Comparison of ENCODE assay signal across 9 cellular contexts in genomic region chr6:51350308-51350904, GRCh38.
DNase-seq lines count a peak whose midpoint lies in the region; ATAC-seq, FAIRE-seq and TF ChIP-seq lines count a peak whose summit lies in the region.
"Had no signal": no experiment of that assay in that cellular context is flagged by ENCODE, and none has a peak within 500 bp of the region (broad histone marks: within the 10 kb centered on the region; RNA-seq: fewer than 3 reads in every experiment).

No MANE protein-coding gene starts in this region.

- CTCF ChIA-PET in HepG2 (lab: Yijun Ruan, JAX; ENCODE audit: low intra/inter-chr PET ratio, low total read pairs) = interaction anchor here (2.1 kb wide), 1 partner anchor 534 kb away, joined by 6 read pairs; no protein-coding TSS in a partner anchor

- DNase-seq in HepG2 (ENCODE audit: low spot score) (no peak), RKO (ENCODE audit: low spot score) (peak; percentile 34), frontal cortex (ENCODE audit: low spot score in 2 of 2) (peak in 1 of 2 donors; percentile 3), ureter (ENCODE audit: low spot score) (no peak), Right ventricle myocardium inferior (ENCODE audit: missing footprints) (no peak), COR-L47 (lab: John Stamatoyannopoulos, UW) (no peak)

- no peak overlapping the region for H2AFZ ChIP-seq in HepG2 (ENCODE audit: low read length)

- 81% methylated on average over 2 of the region's 2 CpGs for WGBS in liver
- 28% methylated on average over 2 of the region's 2 CpGs for WGBS in HepG2 (ENCODE audit: low lambda C conversion rate)

- H4K20me1 ChIP-seq in HepG2 (ENCODE audit: insufficient read depth, low read length) = no peaks in the 10 kb centered on the region

- H3K36me3 ChIP-seq in liver (ENCODE audit: control insufficient read depth in 4 of 4, insufficient read depth in 3 of 4, low read depth in 1 of 4, low read length in 3 of 4) = no peaks in the 10 kb centered on the region
- no peaks in the 10 kb centered on the region for H3K36me3 ChIP-seq in HepG2 (replicated peaks in 1 of 2; ENCODE audit: control insufficient read depth in 1 of 2, insufficient read depth in 2 of 2, low read length in 2 of 2)
- H3K36me3 ChIP-seq: cardiac muscle cell had no signal

- POLR2A ChIA-PET in HepG2 (lab: Yijun Ruan, JAX) = no interaction called here

- no peaks in the 10 kb centered on the region for H3K27me3 ChIP-seq in liver (ENCODE audit: control insufficient read depth in 4 of 4, insufficient read depth in 4 of 4, low read length in 3 of 4)
- H3K27me3 ChIP-seq in HepG2 (ENCODE audit: control insufficient read depth in 1 of 2, insufficient read depth in 2 of 2, low read length in 2 of 2) = no peaks in the 10 kb centered on the region
- H3K27me3 ChIP-seq: cardiac muscle cell had no signal

- H3K79me2 ChIP-seq in HepG2 (ENCODE audit: insufficient read depth, low read length) = no peaks in the 10 kb centered on the region

- H3K9me3 ChIP-seq in liver (ENCODE audit: control insufficient read depth in 4 of 4, low read length in 3 of 4) = peaks cover 0 to 5% (median 0%) of the 10 kb centered on the region in 4 donors
- no peaks in the 10 kb centered on the region for H3K9me3 ChIP-seq in HepG2 (ENCODE audit: low read length)

- TF ChIP-seq CTCF in liver (IDR thresholded peaks at IDR 0.05; ENCODE audit: low read depth, low read length, missing input control) = peak; percentile 62
- TF ChIP-seq CTCF in HepG2 (CRISPR knock-in tag; IDR thresholded peaks at IDR 0.05) = no peak

- no TSS peak for BruUV-seq in HepG2 (replicated peaks; lab: Mats Ljungman, UMichigan)

- TF ChIP-seq EP300 in HepG2 (IDR thresholded peaks at IDR 0.05; ENCODE audit: low read depth in 2 of 2, low read length in 2 of 2) = no peak
- no peak for TF ChIP-seq EP300 in HepG2 (CRISPR knock-in tag; IDR thresholded peaks at IDR 0.05; ENCODE audit: borderline replicate concordance)

- H3K4me1 ChIP-seq in liver (ENCODE audit: control insufficient read depth in 4 of 4, insufficient read depth in 4 of 4, low read length in 3 of 4) (no peaks in the 10 kb centered on the region), HepG2 (ENCODE audit: insufficient read depth, low read length) (no peaks in the 10 kb centered on the region)

- no peak overlapping the region for H3K9ac ChIP-seq in liver (ENCODE audit: low read depth in 1 of 2, low read length in 2 of 2)
- no peak overlapping the region for H3K9ac ChIP-seq in HepG2 (ENCODE audit: insufficient read depth, low read depth, low read length)

- intact Hi-C loops in HepG2 (cut with micrococcal nuclease; ENCODE audit: unreplicated experiment) = no loop called here
- intact Hi-C loops in Right ventricle myocardium inferior (cut with DNase I) = no loop called here

- H3K4me3 ChIP-seq in liver (ENCODE audit: low read depth in 1 of 3, low read length in 3 of 3) (no peak overlapping the region), HepG2 (replicated peaks in 1 of 3; ENCODE audit: insufficient read depth in 1 of 3, low read depth in 2 of 3, low read length in 3 of 3) (no peak overlapping the region)
- H3K4me3 ChIP-seq: cardiac muscle cell had no signal

- H3K27ac ChIP-seq in liver (ENCODE audit: low read depth in 1 of 2, low read length in 2 of 2) = no peak overlapping the region
- H3K27ac ChIP-seq in HepG2 (ENCODE audit: extremely low read length, insufficient read depth, low read length) = no peak overlapping the region
- H3K27ac ChIP-seq: cardiac muscle cell had no signal

- FAIRE-seq in HepG2 (lab: Jason Lieb, UNC) (no peak), frontal cortex (lab: Jason Lieb, UNC) (peak; percentile 17)

- TF ChIP-seq RAD21 in liver (IDR thresholded peaks at IDR 0.05) (peak; percentile 81 to 82), HepG2 (CRISPR knock-in tag; IDR thresholded peaks at IDR 0.05) (no peak)

- no peak overlapping the region for H3K4me2 ChIP-seq in HepG2 (ENCODE audit: low read depth, low read length)

- TF ChIP-seq POLR2A in HepG2 (IDR thresholded peaks at IDR 0.05; ENCODE audit: insufficient read depth in 1 of 2, low read depth in 2 of 2, low read length in 2 of 2) = no peak

- in situ Hi-C loops in HepG2 (cut with HindIII; ENCODE audit: extremely low pct_ligation_motif_present, low pct_unique_long_range_greater_than_20kb) = loop anchor here (10.0 kb wide), 1 partner anchor 536 kb away; the partner anchor contains the start of gene TFAP2B

- ATAC-seq in HepG2 (no peak; the same call in 2 of the 3 replicates), Right ventricle myocardium inferior (no peak), HG03280 (IDR thresholded peaks at IDR 0.05; ENCODE audit: unreplicated experiment) (no peak)

TF ChIP-seq in liver, 16 proteins besides CTCF, POLR2A, EP300 and RAD21:
- no peak for TF ChIP-seq YY1 (IDR thresholded peaks at IDR 0.05)
- no peak for TF ChIP-seq FOXA2 (IDR thresholded peaks at IDR 0.05)
- no peak for TF ChIP-seq NR2F2 (IDR thresholded peaks at IDR 0.05)
- TF ChIP-seq SP1 (IDR thresholded peaks at IDR 0.05) = no peak

TF ChIP-seq in HepG2, 621 proteins besides CTCF, POLR2A, EP300 and RAD21:
- TF ChIP-seq ZNF510 (CRISPR knock-in tag; IDR thresholded peaks at IDR 0.05; ENCODE audit: low read depth) = no peak
- no peak for TF ChIP-seq MEIS1 (CRISPR knock-in tag; IDR thresholded peaks at IDR 0.05; ENCODE audit: borderline replicate concordance)
- no peak for TF ChIP-seq THYN1 (CRISPR knock-in tag; IDR thresholded peaks at IDR 0.05; ENCODE audit: borderline replicate concordance, low read depth)
- no peak for TF ChIP-seq NR2C2 (CRISPR knock-in tag; IDR thresholded peaks at IDR 0.05; ENCODE audit: borderline replicate concordance)
- TF ChIP-seq NFIB (CRISPR knock-in tag; IDR thresholded peaks at IDR 0.05; ENCODE audit: borderline replicate concordance) = no peak
- no peak for TF ChIP-seq RBM39 (IDR thresholded peaks at IDR 0.05; ENCODE audit: low read depth, low read length, poor library complexity, severe bottlenecking)
- TF ChIP-seq TBP (CRISPR knock-in tag; IDR thresholded peaks at IDR 0.05) = no peak
- TF ChIP-seq, protein P1, sequence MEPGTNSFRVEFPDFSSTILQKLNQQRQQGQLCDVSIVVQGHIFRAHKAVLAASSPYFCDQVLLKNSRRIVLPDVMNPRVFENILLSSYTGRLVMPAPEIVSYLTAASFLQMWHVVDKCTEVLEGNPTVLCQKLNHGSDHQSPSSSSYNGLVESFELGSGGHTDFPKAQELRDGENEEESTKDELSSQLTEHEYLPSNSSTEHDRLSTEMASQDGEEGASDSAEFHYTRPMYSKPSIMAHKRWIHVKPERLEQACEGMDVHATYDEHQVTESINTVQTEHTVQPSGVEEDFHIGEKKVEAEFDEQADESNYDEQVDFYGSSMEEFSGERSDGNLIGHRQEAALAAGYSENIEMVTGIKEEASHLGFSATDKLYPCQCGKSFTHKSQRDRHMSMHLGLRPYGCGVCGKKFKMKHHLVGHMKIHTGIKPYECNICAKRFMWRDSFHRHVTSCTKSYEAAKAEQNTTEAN (CRISPR knock-in tag; conservative IDR thresholded peaks at IDR 0.05) = no peak
- TF ChIP-seq NKX3-1 (CRISPR knock-in tag; IDR thresholded peaks at IDR 0.05) = no peak
- TF ChIP-seq MIER3 (CRISPR knock-in tag; IDR thresholded peaks at IDR 0.05; ENCODE audit: borderline replicate concordance) = no peak
- TF ChIP-seq TOE1 (CRISPR knock-in tag; IDR thresholded peaks at IDR 0.05) = no peak
- TF ChIP-seq ZFP1 (CRISPR knock-in tag; IDR thresholded peaks at IDR 0.05) = no peak
- no peak for TF ChIP-seq ZNF235 (CRISPR knock-in tag; IDR thresholded peaks at IDR 0.05; ENCODE audit: borderline replicate concordance)
- no peak for TF ChIP-seq REXO4 (CRISPR knock-in tag; IDR thresholded peaks at IDR 0.05; ENCODE audit: borderline replicate concordance)
- no peak for TF ChIP-seq ZNF83 (CRISPR knock-in tag; IDR thresholded peaks at IDR 0.05; ENCODE audit: borderline replicate concordance)
